In genomic region chr18:159037-159652, GRCh38 we compare ENCODE assay signal across 8 cellular contexts. TPM values are rescaled to one million over a fixed set of nuclear protein-coding genes. Genes with fewer than 3 reads are reported as not detected.
A peak's percentile ranks its signal among the peaks of the same experiment; 100 is the strongest.
DNase-seq lines count a peak whose midpoint lies in the region; ATAC-seq and TF ChIP-seq lines count a peak whose summit lies in the region.

No MANE protein-coding gene starts in this region.

- WGBS in adrenal gland, 4 donors = 1 to 3% (median 2%) methylated on average over 17 to 23 of the region's 23 CpGs

- H3K4me1 Mint-ChIP-seq in stimulated activated naive B cell treated with anti-CD40 and anti-IgM and Interleukin-4, amounts not matched to agents 10 μg/mL and 1 μg/mL and 100 μg/mL, for 72 hours = peaks cover 12 to 29% of the 10 kb centered on the region in 2 donors

- peaks cover 6 to 16% of the 10 kb centered on the region in 2 donors for H3K36me3 Mint-ChIP-seq in stimulated activated naive B cell treated with anti-CD40 and anti-IgM and Interleukin-4, amounts not matched to agents 10 μg/mL and 1 μg/mL and 100 μg/mL, for 72 hours

- H3K27ac ChIP-seq in KMS-11 (peak overlapping the region; percentile 90), adrenal gland (peak overlapping the region in 4 of 5 donors; percentile 85 to 91 (median 88))

- H3K4me1 ChIP-seq in KMS-11 (ENCODE audit: low read depth, poor library complexity, severe bottlenecking) = peaks cover 34% of the 10 kb centered on the region
- H3K4me1 ChIP-seq in adrenal gland (replicated peaks in 1 of 2) = peaks cover 8 to 22% of the 10 kb centered on the region in 2 donors

- no peak overlapping the region; the same call in 1 of the 2 replicates for H2AFZ ChIP-seq in KMS-11 (ENCODE audit: low read depth)

- peaks cover 56% of the 10 kb centered on the region for H3K79me2 ChIP-seq in KMS-11 (ENCODE audit: insufficient read depth, low read depth)

- no peaks in the 10 kb centered on the region for H3K27me3 ChIP-seq in KMS-11 (ENCODE audit: insufficient read depth, low read depth)
- no peaks in the 10 kb centered on the region for H3K27me3 ChIP-seq in adrenal gland

- no peaks in the 10 kb centered on the region for H3K9me3 Mint-ChIP-seq in stimulated activated naive B cell treated with anti-CD40 and anti-IgM and Interleukin-4, amounts not matched to agents 10 μg/mL and 1 μg/mL and 100 μg/mL, for 72 hours

- no peaks in the 10 kb centered on the region for H3K27me3 Mint-ChIP-seq in stimulated activated naive B cell treated with anti-CD40 and anti-IgM and Interleukin-4, amounts not matched to agents 10 μg/mL and 1 μg/mL and 100 μg/mL, for 72 hours

- H4K20me1 ChIP-seq in KMS-11 (ENCODE audit: insufficient read depth) = peaks cover 16% of the 10 kb centered on the region

- H3K36me3 ChIP-seq in KMS-11 (ENCODE audit: insufficient read depth) (peaks cover 6% of the 10 kb centered on the region; the same call in 1 of the 2 replicates), adrenal gland (replicated peaks in 1 of 2) (peaks cover 0 to 3% of the 10 kb centered on the region in 2 donors)

- intact Hi-C loops in adrenal gland (cut with DNase I) = no loop called here

- H3K9me3 ChIP-seq in adrenal gland (replicated peaks in 1 of 3) (no peaks in the 10 kb centered on the region), iPS-18c (ENCODE audit: control insufficient read depth, insufficient read depth, low read length) (no peaks in the 10 kb centered on the region)

- peak overlapping the region; percentile 89 for H3K9ac ChIP-seq in KMS-11

- H3K27ac Mint-ChIP-seq in stimulated activated naive B cell treated with anti-CD40 and anti-IgM and Interleukin-4, amounts not matched to agents 10 μg/mL and 1 μg/mL and 100 μg/mL, for 72 hours = peak overlapping the region; percentile 93

- no peak for TF ChIP-seq POLR2A in adrenal gland (IDR thresholded peaks at IDR 0.05)

- H3K4me3 ChIP-seq in KMS-11 (IDR thresholded peaks at IDR 0.05; ENCODE audit: insufficient read depth, low read depth, low read length) = no peak overlapping the region
- H3K4me3 ChIP-seq in adrenal gland = peak overlapping the region; percentile 78 to 100 (median 82)
- peak overlapping the region; percentile 91 for H3K4me3 ChIP-seq in iPS-18c (ENCODE audit: insufficient read depth, low read depth, low read length)

- DNase-seq in NCI-H748 (lab: John Stamatoyannopoulos, UW; ENCODE audit: unreplicated experiment) = peak; percentile 39
- DNase-seq in NCI-H748 treated with DMSO at 0.1 percent for 48 hours (lab: John Stamatoyannopoulos, UW) = no peak
- DNase-seq in adrenal gland = no peak
- no peak for DNase-seq in stimulated activated naive B cell treated with anti-CD40 and anti-IgM and Interleukin-4, amounts not matched to agents 10 μg/mL and 1 μg/mL and 100 μg/mL, for 72 hours
- no peak for DNase-seq in ecto neural progenitor cell (ENCODE audit: low spot score)

- no peak for ATAC-seq in stimulated activated naive B cell treated with anti-CD40 and anti-IgM and Interleukin-4, amounts not matched to agents 10 μg/mL and 1 μg/mL and 100 μg/mL, for 72 hours (replicated peaks)
- no peak for ATAC-seq in GM21723 (IDR thresholded peaks at IDR 0.05; ENCODE audit: unreplicated experiment)

- H3K4me2 ChIP-seq in KMS-11 = peak overlapping the region; percentile 77

- peak overlapping the region; percentile 91 to 95 for H3K4me3 Mint-ChIP-seq in stimulated activated naive B cell treated with anti-CD40 and anti-IgM and Interleukin-4, amounts not matched to agents 10 μg/mL and 1 μg/mL and 100 μg/mL, for 72 hours

- TF ChIP-seq CTCF in KMS-11 (conservative IDR thresholded peaks at IDR 0.05; ENCODE audit: low read depth, low read length) (no peak), adrenal gland (IDR thresholded peaks at IDR 0.05) (no peak)

RNA-seq across cellular contexts. Expression of gene USP14, which starts 0.8 kb away (rescaled TPM):
- 10 to 100 TPM; 15.6 to 69.6 (median 37.9) TPM for total RNA-seq in adrenal gland
- polyA plus RNA-seq in adrenal gland = 100 to 1,000 TPM in 1 of 3 donors, 10 to 100 TPM in 2; 12.0 to 105 (median 17.6) TPM
